In genomic region chr20:3165473-3166337, GRCh38 we compare ENCODE assay signal across 1 cellular context.
TF ChIP-seq lines count a peak whose summit lies in the region.

No MANE protein-coding gene starts in this region.

TF ChIP-seq in HEK293, 187 proteins besides CTCF, POLR2A, EP300 and RAD21 (continued from another document):
- TF ChIP-seq HIC1 (tag by site-specific recombination; IDR thresholded peaks at IDR 0.05) (peak; percentile 64), KLF16 (tag by site-specific recombination; IDR thresholded peaks at IDR 0.05) (no peak), ZXDB (tag by site-specific recombination; IDR thresholded peaks at IDR 0.05) (no peak), ZNF600 (tag by site-specific recombination; IDR thresholded peaks at IDR 0.05) (peak; percentile 59; the same call in 1 of the 2 replicates), ZNF121 (tag by site-specific recombination; IDR thresholded peaks at IDR 0.05) (no peak), ZNF747 (tag by site-specific recombination; IDR thresholded peaks at IDR 0.05) (no peak)
